Comparison of ENCODE assay signal across 13 cellular contexts in the genomic region with DNA sequence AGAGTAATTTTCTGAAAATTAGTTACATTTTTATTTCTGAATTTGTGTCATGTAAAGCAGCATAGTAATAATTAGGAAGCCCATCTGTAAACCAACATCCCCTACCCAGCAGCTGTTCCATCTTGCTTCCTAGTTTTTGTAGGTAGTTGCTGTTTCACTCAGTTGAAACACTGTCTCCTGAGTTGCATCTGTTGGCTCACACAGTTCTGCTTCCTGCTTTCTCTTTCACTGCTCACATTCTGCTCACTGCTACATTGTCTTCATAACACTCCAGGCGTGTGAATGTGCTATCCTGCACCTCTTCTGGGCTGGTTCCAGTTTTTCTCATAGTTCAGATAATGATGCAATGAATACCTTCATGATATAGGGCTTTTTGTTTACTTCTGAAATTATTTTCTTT.
DNase-seq lines count a peak whose midpoint lies in the region; ATAC-seq lines count a peak whose summit lies in the region.
"Had no signal": no experiment of that assay in that cellular context is flagged by ENCODE, and none has a peak within 500 bp of the region (broad histone marks: within the 10 kb centered on the region; RNA-seq: fewer than 3 reads in every experiment).

No MANE protein-coding gene starts in this region.

- ATAC-seq in GM21723 (IDR thresholded peaks at IDR 0.05; ENCODE audit: unreplicated experiment) (peak; percentile 99), HG03175 (IDR thresholded peaks at IDR 0.05; ENCODE audit: unreplicated experiment) (peak; percentile 93)
- peak; percentile 65 for ATAC-seq in stimulated activated memory B cell treated with anti-CD40 and anti-IgM and Interleukin-4, amounts not matched to agents 10 μg/mL and 1 μg/mL and 100 μg/mL, for 72 hours
- ATAC-seq: HCT116 had no signal

- H3K27me3 Mint-ChIP-seq in stimulated activated memory B cell treated with anti-CD40 and anti-IgM and Interleukin-4, amounts not matched to agents 10 μg/mL and 1 μg/mL and 100 μg/mL, for 72 hours, result no peaks in the 10 kb centered on the region
- H3K27me3 Mint-ChIP-seq: dendritic cell treated with granulocyte-macrophage colony-stimulating factor and Interleukin-4, amounts not matched to agents 40 ng/mL and 50 ng/mL, for 4 days had no signal

- no peaks in the 10 kb centered on the region for H3K36me3 Mint-ChIP-seq in stimulated activated memory B cell treated with anti-CD40 and anti-IgM and Interleukin-4, amounts not matched to agents 10 μg/mL and 1 μg/mL and 100 μg/mL, for 72 hours

- H3K4me1 Mint-ChIP-seq in stimulated activated memory B cell treated with anti-CD40 and anti-IgM and Interleukin-4, amounts not matched to agents 10 μg/mL and 1 μg/mL and 100 μg/mL, for 72 hours, result peaks cover 7% of the 10 kb centered on the region

- peak; percentile 16 for DNase-seq in DMS 273 (lab: John Stamatoyannopoulos, UW; ENCODE audit: unreplicated experiment)
- no peak for DNase-seq in DMS 273 treated with DMSO at 0.1 percent for 48 hours (lab: John Stamatoyannopoulos, UW)
- no peak for DNase-seq in NCI-H1930 (lab: John Stamatoyannopoulos, UW)
- DNase-seq in stimulated activated CD4-positive, alpha-beta T cell treated with anti-CD3 and anti-CD28 coated beads, Interleukin-2, amount 100 ng/mL, for 48 hours, result no peak
- no peak for DNase-seq in activated CD4-positive, CD25-positive, alpha-beta regulatory T cell treated with anti-CD3 and anti-CD28 coated beads, Interleukin-2, amount 50 U/mL, for 72 hours
- DNase-seq: activated CD4-positive, alpha-beta T cell treated with anti-CD3 and anti-CD28 coated beads for 1 hour; mesenchymal stem cell; NCI-H1436 had no signal

- no peak overlapping the region for H3K4me3 Mint-ChIP-seq in stimulated activated memory B cell treated with anti-CD40 and anti-IgM and Interleukin-4, amounts not matched to agents 10 μg/mL and 1 μg/mL and 100 μg/mL, for 72 hours
- H3K4me3 Mint-ChIP-seq: dendritic cell treated with granulocyte-macrophage colony-stimulating factor and Interleukin-4, amounts not matched to agents 40 ng/mL and 50 ng/mL, for 4 days had no signal

- no peaks in the 10 kb centered on the region for H3K9me3 Mint-ChIP-seq in stimulated activated memory B cell treated with anti-CD40 and anti-IgM and Interleukin-4, amounts not matched to agents 10 μg/mL and 1 μg/mL and 100 μg/mL, for 72 hours
- H3K9me3 Mint-ChIP-seq: dendritic cell treated with granulocyte-macrophage colony-stimulating factor and Interleukin-4, amounts not matched to agents 40 ng/mL and 50 ng/mL, for 4 days had no signal

- H3K27ac Mint-ChIP-seq in stimulated activated memory B cell treated with anti-CD40 and anti-IgM and Interleukin-4, amounts not matched to agents 10 μg/mL and 1 μg/mL and 100 μg/mL, for 72 hours, result no peak overlapping the region
